In genomic region chr2:920999-921398, GRCh38 we compare ENCODE assay signal across 9 cellular contexts. TPM values are rescaled to one million over a fixed set of nuclear protein-coding genes. Genes with fewer than 3 reads are reported as not detected.
"Had no signal": no experiment of that assay in that cellular context is flagged by ENCODE, and none has a peak within 500 bp of the region (broad histone marks: within the 10 kb centered on the region; RNA-seq: fewer than 3 reads in every experiment).

No MANE protein-coding gene starts in this region.

- H3K4me3 ChIP-seq: GM12878 had no signal

- FAIRE-seq: G401.6, GM12878, GM12891, GM12892, GM18507, GM19239 had no signal

- DNase-seq: GDM1, GF-D8 had no signal

- ATAC-seq: GM12878 had no signal

RNA-seq across cellular contexts. Expression of gene SNTG2, which starts 29.6 kb away (rescaled TPM):
- total RNA-seq: G401, GM12878 had no signal
- polyA plus RNA-seq: GM12878 had no signal
